Comparison of ENCODE assay signal across 8 cellular contexts in the genomic region with DNA sequence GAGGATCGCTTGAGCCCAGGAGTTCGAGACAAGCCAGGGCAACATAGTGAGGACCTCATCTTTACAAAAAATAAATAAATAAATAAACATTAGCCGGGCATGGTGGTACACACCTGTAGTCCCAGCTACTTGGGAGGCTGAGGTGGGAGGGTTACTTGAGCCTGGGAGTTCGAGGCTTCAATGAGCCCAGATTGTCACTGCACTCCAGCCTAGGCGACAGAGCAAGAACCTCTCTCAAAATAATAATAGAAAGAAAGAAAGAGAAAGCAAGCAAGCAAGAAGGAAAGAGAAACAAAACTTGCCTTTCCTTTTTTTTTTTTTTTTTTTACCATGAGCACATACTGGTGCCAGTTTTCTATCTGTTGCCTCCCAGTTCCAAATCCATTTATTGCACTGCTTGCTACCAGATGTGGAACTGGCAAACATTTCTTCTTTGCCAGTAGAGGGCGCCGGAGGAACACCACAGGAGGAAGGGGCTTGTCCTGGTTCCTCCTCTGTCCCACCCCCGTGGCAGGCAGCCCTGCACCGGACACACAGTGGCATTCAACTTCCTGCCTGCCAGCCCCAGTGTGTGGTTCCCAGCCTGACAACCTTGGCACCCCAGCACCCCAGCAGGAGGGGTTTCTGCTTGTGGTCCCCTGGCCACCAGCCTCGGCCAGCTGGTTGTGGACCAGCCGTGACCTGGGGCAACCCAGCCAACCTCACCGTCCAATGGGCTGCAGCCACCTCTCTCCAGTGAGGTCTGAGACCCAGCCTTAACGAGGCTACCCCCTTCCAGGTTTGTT. TPM values are rescaled to one million over a fixed set of nuclear protein-coding genes. Genes with fewer than 3 reads are reported as not detected.
DNase-seq lines count a peak whose midpoint lies in the region; ATAC-seq and TF ChIP-seq lines count a peak whose summit lies in the region.
"Not testable (repeated sequence)": the region's sequence is repeated elsewhere in the genome, so short reads cannot be mapped to it uniquely, and the experiment has no call there.

No MANE protein-coding gene starts in this region.

- H3K36me3 Mint-ChIP-seq in activated T-helper 2 cell treated with anti-CD3 and anti-CD28 coated beads, Interferon-gamma antibody, Interleukin-2, Interleukin-4, amounts not matched to agents 10 μg/mL and 5 μg/mL and 100 μg/mL, durations not matched to agents 14 hours and 24 hours and 36 hours (ENCODE audit: low read depth): not testable (repeated sequence)

- intact Hi-C loops in activated T-helper 2 cell treated with anti-CD3 and anti-CD28 coated beads, Interferon-gamma antibody, Interleukin-2, Interleukin-4, amounts not matched to agents 10 μg/mL and 5 μg/mL and 100 μg/mL, durations not matched to agents 14 hours and 24 hours and 36 hours (cut with micrococcal nuclease): not testable (repeated sequence)

- H3K27ac Mint-ChIP-seq in activated T-helper 2 cell treated with anti-CD3 and anti-CD28 coated beads, Interferon-gamma antibody, Interleukin-2, Interleukin-4, amounts not matched to agents 10 μg/mL and 5 μg/mL and 100 μg/mL, durations not matched to agents 14 hours and 24 hours and 36 hours: not testable (repeated sequence)

- H3K9me3 Mint-ChIP-seq in activated T-helper 2 cell treated with anti-CD3 and anti-CD28 coated beads, Interferon-gamma antibody, Interleukin-2, Interleukin-4, amounts not matched to agents 10 μg/mL and 5 μg/mL and 100 μg/mL, durations not matched to agents 14 hours and 24 hours and 36 hours: not testable (repeated sequence)

- peak; percentile 88 for DNase-seq in CD1c-positive myeloid dendritic cell (ENCODE audit: extremely low spot score)
- peak; percentile 29 for DNase-seq in NCI-H1694 treated with DMSO at 0.1 percent for 48 hours (lab: John Stamatoyannopoulos, UW)
- DNase-seq in T-helper 9 cell: peak; percentile 64
- DNase-seq in activated T-helper 2 cell treated with anti-CD3 and anti-CD28 coated beads, Interferon-gamma antibody, Interleukin-2, Interleukin-4, amounts not matched to agents 10 μg/mL and 5 μg/mL and 100 μg/mL, durations not matched to agents 14 hours and 24 hours and 36 hours (ENCODE audit: low spot score): not testable (repeated sequence)
- peak; percentile 69 to 78 for DNase-seq in erythroblast (lab: John Stamatoyannopoulos, UW)
- peak; percentile 39 for DNase-seq in midbrain (lab: John Stamatoyannopoulos, UW)
- peak in 2 of 3 donors; percentile 40 to 51 for DNase-seq in stimulated activated CD4-positive, alpha-beta T cell treated with anti-CD3 and anti-CD28 coated beads, TNF-alpha, amount 100 ng/mL, for 1 hour (ENCODE audit: low read depth in 3 of 3, low spot score in 1 of 3)

- not testable (repeated sequence) for H3K27me3 Mint-ChIP-seq in activated T-helper 2 cell treated with anti-CD3 and anti-CD28 coated beads, Interferon-gamma antibody, Interleukin-2, Interleukin-4, amounts not matched to agents 10 μg/mL and 5 μg/mL and 100 μg/mL, durations not matched to agents 14 hours and 24 hours and 36 hours (ENCODE audit: low read depth)

- ATAC-seq in GM21529 (IDR thresholded peaks at IDR 0.05; ENCODE audit: unreplicated experiment): peak; percentile 92

- TF ChIP-seq POLR2A in erythroblast (IDR thresholded peaks at IDR 0.05; ENCODE audit: low read length): not testable (repeated sequence)

- not testable (repeated sequence) for H3K4me1 Mint-ChIP-seq in activated T-helper 2 cell treated with anti-CD3 and anti-CD28 coated beads, Interferon-gamma antibody, Interleukin-2, Interleukin-4, amounts not matched to agents 10 μg/mL and 5 μg/mL and 100 μg/mL, durations not matched to agents 14 hours and 24 hours and 36 hours (ENCODE audit: low read depth)

- peak overlapping the region; percentile 59 for H3K4me3 Mint-ChIP-seq in activated T-helper 2 cell treated with anti-CD3 and anti-CD28 coated beads, Interferon-gamma antibody, Interleukin-2, Interleukin-4, amounts not matched to agents 10 μg/mL and 5 μg/mL and 100 μg/mL, durations not matched to agents 14 hours and 24 hours and 36 hours (ENCODE audit: low read depth)

RNA-seq across cellular contexts. Expression of a gene that starts 20.4 kb away (rescaled TPM):
- total RNA-seq in activated T-helper 2 cell treated with anti-CD3 and anti-CD28 coated beads, Interferon-gamma antibody, Interleukin-2, Interleukin-4, amounts not matched to agents 10 μg/mL and 5 μg/mL and 100 μg/mL, durations not matched to agents 14 hours and 24 hours and 36 hours: 304 and 307 TPM in 2 replicates

RNA-seq across cellular contexts. Expression of a gene that starts 43.7 kb away (rescaled TPM):
- 202 and 217 TPM in 2 replicates for total RNA-seq in activated T-helper 2 cell treated with anti-CD3 and anti-CD28 coated beads, Interferon-gamma antibody, Interleukin-2, Interleukin-4, amounts not matched to agents 10 μg/mL and 5 μg/mL and 100 μg/mL, durations not matched to agents 14 hours and 24 hours and 36 hours

RNA-seq across cellular contexts. Expression of a gene that starts 50.8 kb away (rescaled TPM):
- 3.1 and 4.0 TPM in 2 replicates for total RNA-seq in activated T-helper 2 cell treated with anti-CD3 and anti-CD28 coated beads, Interferon-gamma antibody, Interleukin-2, Interleukin-4, amounts not matched to agents 10 μg/mL and 5 μg/mL and 100 μg/mL, durations not matched to agents 14 hours and 24 hours and 36 hours
